In genomic region chr1:83860506-83861221, GRCh38 we compare ENCODE assay signal across 7 cellular contexts.
DNase-seq lines count a peak whose midpoint lies in the region; ATAC-seq and TF ChIP-seq lines count a peak whose summit lies in the region.

No MANE protein-coding gene starts in this region.

- TF ChIP-seq CTCF in gastroesophageal sphincter (IDR thresholded peaks at IDR 0.05) = peak in 3 of 4 experiments; percentile 14 to 62 (median 41)

- no peaks in the 10 kb centered on the region for H3K36me3 ChIP-seq in gastroesophageal sphincter
- H3K36me3 ChIP-seq in stomach smooth muscle (ENCODE audit: control insufficient read depth in 2 of 2, insufficient read depth in 2 of 2, low read length in 2 of 2) = no peaks in the 10 kb centered on the region

- H3K27ac ChIP-seq in gastroesophageal sphincter (peak overlapping the region in 1 of 4 donors; percentile 47), stomach smooth muscle (ENCODE audit: low read length) (no peak overlapping the region)

- peak; percentile 57 for DNase-seq in NOMO-1 treated with DMSO at 0.1 percent for 48 hours (lab: John Stamatoyannopoulos, UW; ENCODE audit: unreplicated experiment)
- DNase-seq in activated T-helper 9 cell treated with anti-CD3 and anti-CD28 coated beads, Interleukin-2, amount 50 U/mL, for 16 hours (ENCODE audit: low read depth) = peak; percentile 53
- peak in 54 of 56 donors; percentile 5 to 89 (median 64) for DNase-seq in nucleus accumbens (lab: John Stamatoyannopoulos, UW)

- TF ChIP-seq POLR2A in gastroesophageal sphincter (IDR thresholded peaks at IDR 0.05) = peak in 1 of 2 donors; percentile 8

- peak; percentile 82 for ATAC-seq in GM18858 (IDR thresholded peaks at IDR 0.05; ENCODE audit: unreplicated experiment)
- ATAC-seq in HG03025 (IDR thresholded peaks at IDR 0.05; ENCODE audit: low FRiP score, unreplicated experiment) = peak; percentile 91
- ATAC-seq in gastroesophageal sphincter = peak; percentile 77

- H3K27me3 ChIP-seq in gastroesophageal sphincter = peaks cover 8% of the 10 kb centered on the region
- H3K27me3 ChIP-seq in stomach smooth muscle (ENCODE audit: control insufficient read depth in 1 of 2, insufficient read depth in 2 of 2, low read length in 2 of 2) = peaks cover 0 to 7% of the 10 kb centered on the region in 2 donors

- H3K9me3 ChIP-seq in gastroesophageal sphincter (no peaks in the 10 kb centered on the region), stomach smooth muscle (ENCODE audit: control insufficient read depth in 2 of 2, low read length in 2 of 2) (no peaks in the 10 kb centered on the region)

- 15% methylated on average over 6 of the region's 53 CpGs; no CpG with 5 or more reads in 1 of the 2 donors for WGBS in gastroesophageal sphincter (ENCODE audit: low coverage in 1 of 2), 2 donors

- H3K4me1 ChIP-seq in gastroesophageal sphincter = peaks cover 0 to 8% (median 0%) of the 10 kb centered on the region in 3 donors
- no peaks in the 10 kb centered on the region for H3K4me1 ChIP-seq in stomach smooth muscle (ENCODE audit: control insufficient read depth, insufficient read depth, low read length)

- H3K9ac ChIP-seq in stomach smooth muscle (ENCODE audit: low read length in 2 of 2) = peak overlapping the region; percentile 52 to 57

- H3K4me3 ChIP-seq in gastroesophageal sphincter = peak overlapping the region; percentile 40 to 51
- peak overlapping the region; percentile 54 to 69 for H3K4me3 ChIP-seq in stomach smooth muscle (ENCODE audit: low read length in 2 of 2)

- no peak for TF ChIP-seq EP300 in gastroesophageal sphincter (IDR thresholded peaks at IDR 0.05)
